8 cellular contexts compared by ENCODE assay signal in genomic region chr6:19804362-19805145, GRCh38. TPM values are rescaled to one million over a fixed set of nuclear protein-coding genes. Genes with fewer than 3 reads are reported as not detected.
A peak's percentile ranks its signal among the peaks of the same experiment; 100 is the strongest.
DNase-seq lines count a peak whose midpoint lies in the region; ATAC-seq and TF ChIP-seq lines count a peak whose summit lies in the region.

No MANE protein-coding gene starts in this region.

- H3K27ac Mint-ChIP-seq in WTC11, result peak overlapping the region; percentile 76

- peaks cover 20% of the 10 kb centered on the region for H3K4me1 Mint-ChIP-seq in WTC11

- intact Hi-C loops in left colon (cut with DNase I, micrococcal nuclease), result no loop called here

- peak overlapping the region; percentile 81 for H3K4me3 Mint-ChIP-seq in WTC11

- TF ChIP-seq CTCF in WTC11 (IDR thresholded peaks at IDR 0.05), result no peak

- POLR2A ChIA-PET in WTC11 (lab: Charles Lee), result interaction anchor here (1.0 to 2.1 kb wide), 3 partner anchors 14 to 33 kb away, joined by 4 to 21 read pairs (median 5); partner anchors contain the start of gene ID4

- peaks cover 27% of the 10 kb centered on the region for H3K27me3 Mint-ChIP-seq in WTC11 (ENCODE audit: low read depth)

- ATAC-seq in GM18519 (IDR thresholded peaks at IDR 0.05; ENCODE audit: low FRiP score, unreplicated experiment), result peak; percentile 95
- ATAC-seq in HG03045 (IDR thresholded peaks at IDR 0.05; ENCODE audit: unreplicated experiment), result peak; percentile 99
- ATAC-seq in WTC11, result peak; percentile 92
- peak; percentile 99 for ATAC-seq in left colon

- DNase-seq in 8988T (peak; percentile 56), NCI-H2081 treated with DMSO at 0.1 percent for 48 hours (lab: John Stamatoyannopoulos, UW) (peak; percentile 73), WTC11 (ENCODE audit: low spot score) (peak; percentile 96), dermis blood vessel endothelial cell (peak; percentile 98), left colon (peak; percentile 91 to 93)
- DNase-seq in stimulated activated CD4-positive, alpha-beta T cell treated with anti-CD3 and anti-CD28 coated beads, Interleukin-15, amount 100 ng/mL, for 48 hours (ENCODE audit: low read depth in 2 of 2), result peak; percentile 63 to 70

- CTCF ChIA-PET in WTC11 (lab: Charles Lee), result interaction anchor here (0.7 to 1.2 kb wide), 5 partner anchors 11 to 780 kb away, joined by 3 to 4 read pairs (median 4); partner anchors contain the start of gene ID4

- peaks cover 3% of the 10 kb centered on the region; the same call in 1 of the 2 replicates for H3K36me3 Mint-ChIP-seq in WTC11

- peaks cover 11% of the 10 kb centered on the region for H3K9me3 Mint-ChIP-seq in WTC11

TF ChIP-seq in WTC11, 78 proteins besides CTCF, POLR2A, EP300 and RAD21 (continues in another document):
- TF ChIP-seq ZNF416 (CRISPR knock-in tag; IDR thresholded peaks at IDR 0.05), result peak; percentile 70; the same call in 1 of the 2 replicates
- peak; percentile 20; the same call in 1 of the 2 replicates for TF ChIP-seq USF2 (CRISPR knock-in tag; IDR thresholded peaks at IDR 0.05)
- TF ChIP-seq ELF4 (CRISPR knock-in tag; IDR thresholded peaks at IDR 0.05; ENCODE audit: low read depth), result no peak
- TF ChIP-seq, protein P1, sequence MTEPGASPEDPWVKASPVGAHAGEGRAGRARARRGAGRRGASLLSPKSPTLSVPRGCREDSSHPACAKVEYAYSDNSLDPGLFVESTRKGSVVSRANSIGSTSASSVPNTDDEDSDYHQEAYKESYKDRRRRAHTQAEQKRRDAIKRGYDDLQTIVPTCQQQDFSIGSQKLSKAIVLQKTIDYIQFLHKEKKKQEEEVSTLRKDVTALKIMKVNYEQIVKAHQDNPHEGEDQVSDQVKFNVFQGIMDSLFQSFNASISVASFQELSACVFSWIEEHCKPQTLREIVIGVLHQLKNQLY (CRISPR knock-in tag; IDR thresholded peaks at IDR 0.05), result 0 out of 2 replicates have a peak, but pooled peaks have one; percentile 61
- TF ChIP-seq, protein P2, sequence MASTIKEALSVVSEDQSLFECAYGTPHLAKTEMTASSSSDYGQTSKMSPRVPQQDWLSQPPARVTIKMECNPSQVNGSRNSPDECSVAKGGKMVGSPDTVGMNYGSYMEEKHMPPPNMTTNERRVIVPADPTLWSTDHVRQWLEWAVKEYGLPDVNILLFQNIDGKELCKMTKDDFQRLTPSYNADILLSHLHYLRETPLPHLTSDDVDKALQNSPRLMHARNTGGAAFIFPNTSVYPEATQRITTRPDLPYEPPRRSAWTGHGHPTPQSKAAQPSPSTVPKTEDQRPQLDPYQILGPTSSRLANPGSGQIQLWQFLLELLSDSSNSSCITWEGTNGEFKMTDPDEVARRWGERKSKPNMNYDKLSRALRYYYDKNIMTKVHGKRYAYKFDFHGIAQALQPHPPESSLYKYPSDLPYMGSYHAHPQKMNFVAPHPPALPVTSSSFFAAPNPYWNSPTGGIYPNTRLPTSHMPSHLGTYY (CRISPR knock-in tag; IDR thresholded peaks at IDR 0.05), result no peak
- no peak for TF ChIP-seq ZMAT4 (CRISPR knock-in tag; IDR thresholded peaks at IDR 0.05)
- TF ChIP-seq, protein P3, sequence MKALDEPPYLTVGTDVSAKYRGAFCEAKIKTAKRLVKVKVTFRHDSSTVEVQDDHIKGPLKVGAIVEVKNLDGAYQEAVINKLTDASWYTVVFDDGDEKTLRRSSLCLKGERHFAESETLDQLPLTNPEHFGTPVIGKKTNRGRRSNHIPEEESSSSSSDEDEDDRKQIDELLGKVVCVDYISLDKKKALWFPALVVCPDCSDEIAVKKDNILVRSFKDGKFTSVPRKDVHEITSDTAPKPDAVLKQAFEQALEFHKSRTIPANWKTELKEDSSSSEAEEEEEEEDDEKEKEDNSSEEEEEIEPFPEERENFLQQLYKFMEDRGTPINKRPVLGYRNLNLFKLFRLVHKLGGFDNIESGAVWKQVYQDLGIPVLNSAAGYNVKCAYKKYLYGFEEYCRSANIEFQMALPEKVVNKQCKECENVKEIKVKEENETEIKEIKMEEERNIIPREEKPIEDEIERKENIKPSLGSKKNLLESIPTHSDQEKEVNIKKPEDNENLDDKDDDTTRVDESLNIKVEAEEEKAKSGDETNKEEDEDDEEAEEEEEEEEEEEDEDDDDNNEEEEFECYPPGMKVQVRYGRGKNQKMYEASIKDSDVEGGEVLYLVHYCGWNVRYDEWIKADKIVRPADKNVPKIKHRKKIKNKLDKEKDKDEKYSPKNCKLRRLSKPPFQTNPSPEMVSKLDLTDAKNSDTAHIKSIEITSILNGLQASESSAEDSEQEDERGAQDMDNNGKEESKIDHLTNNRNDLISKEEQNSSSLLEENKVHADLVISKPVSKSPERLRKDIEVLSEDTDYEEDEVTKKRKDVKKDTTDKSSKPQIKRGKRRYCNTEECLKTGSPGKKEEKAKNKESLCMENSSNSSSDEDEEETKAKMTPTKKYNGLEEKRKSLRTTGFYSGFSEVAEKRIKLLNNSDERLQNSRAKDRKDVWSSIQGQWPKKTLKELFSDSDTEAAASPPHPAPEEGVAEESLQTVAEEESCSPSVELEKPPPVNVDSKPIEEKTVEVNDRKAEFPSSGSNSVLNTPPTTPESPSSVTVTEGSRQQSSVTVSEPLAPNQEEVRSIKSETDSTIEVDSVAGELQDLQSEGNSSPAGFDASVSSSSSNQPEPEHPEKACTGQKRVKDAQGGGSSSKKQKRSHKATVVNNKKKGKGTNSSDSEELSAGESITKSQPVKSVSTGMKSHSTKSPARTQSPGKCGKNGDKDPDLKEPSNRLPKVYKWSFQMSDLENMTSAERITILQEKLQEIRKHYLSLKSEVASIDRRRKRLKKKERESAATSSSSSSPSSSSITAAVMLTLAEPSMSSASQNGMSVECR (CRISPR knock-in tag; IDR thresholded peaks at IDR 0.05; ENCODE audit: borderline replicate concordance), result peak; percentile 87; the same call in 1 of the 2 replicates
- TF ChIP-seq, protein P4, sequence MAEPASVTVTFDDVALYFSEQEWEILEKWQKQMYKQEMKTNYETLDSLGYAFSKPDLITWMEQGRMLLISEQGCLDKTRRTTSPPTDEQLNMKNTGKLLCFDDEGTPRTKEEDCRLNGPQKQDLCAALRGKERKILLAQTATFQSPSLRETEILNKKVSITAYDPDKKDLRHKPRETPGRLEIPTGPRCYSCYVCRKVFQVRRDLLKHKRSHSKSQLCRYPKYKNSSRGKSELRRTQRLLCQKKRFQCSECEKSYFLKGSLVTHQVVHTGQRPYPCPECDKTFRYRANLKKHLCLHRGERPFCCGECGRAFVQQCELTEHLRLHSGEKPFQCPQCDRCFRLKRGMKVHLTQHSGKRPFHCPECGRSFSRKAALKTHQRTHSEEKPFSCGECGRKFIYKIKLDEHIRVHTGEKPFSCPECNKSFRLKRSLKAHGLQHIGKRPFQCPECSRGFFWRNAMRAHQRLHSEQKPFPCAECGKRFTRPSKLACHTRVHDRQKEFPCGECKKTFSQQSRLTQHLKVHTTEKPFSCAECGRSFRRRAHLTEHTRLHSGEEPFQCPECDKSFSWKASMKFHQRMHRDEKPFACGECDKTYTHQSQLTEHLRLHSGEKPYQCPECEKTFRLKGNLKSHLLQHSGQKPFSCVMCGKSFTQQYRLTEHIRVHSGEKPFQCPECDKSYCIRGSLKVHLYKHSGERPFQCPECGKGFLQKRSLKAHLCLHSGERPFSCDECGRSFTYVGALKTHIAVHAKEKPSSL (CRISPR knock-in tag; conservative IDR thresholded peaks at IDR 0.05), result no peak
- peak; percentile 88; the same call in 1 of the 2 replicates for TF ChIP-seq HMGXB4 (CRISPR knock-in tag; IDR thresholded peaks at IDR 0.05)
- no peak for TF ChIP-seq GRHL2 (CRISPR knock-in tag; IDR thresholded peaks at IDR 0.05; ENCODE audit: insufficient replicate concordance, severe bottlenecking)
- no peak for TF ChIP-seq NR2C2 (CRISPR knock-in tag; IDR thresholded peaks at IDR 0.05)
- peak; percentile 32; the same call in 1 of the 2 replicates for TF ChIP-seq SMAD4 (CRISPR knock-in tag; IDR thresholded peaks at IDR 0.05)
- TF ChIP-seq GABPB1 (CRISPR knock-in tag; IDR thresholded peaks at IDR 0.05), result peak; percentile 57; the same call in 1 of the 2 replicates
- no peak for TF ChIP-seq KAT7 (CRISPR knock-in tag; IDR thresholded peaks at IDR 0.05; ENCODE audit: borderline replicate concordance)
- TF ChIP-seq, protein P5, sequence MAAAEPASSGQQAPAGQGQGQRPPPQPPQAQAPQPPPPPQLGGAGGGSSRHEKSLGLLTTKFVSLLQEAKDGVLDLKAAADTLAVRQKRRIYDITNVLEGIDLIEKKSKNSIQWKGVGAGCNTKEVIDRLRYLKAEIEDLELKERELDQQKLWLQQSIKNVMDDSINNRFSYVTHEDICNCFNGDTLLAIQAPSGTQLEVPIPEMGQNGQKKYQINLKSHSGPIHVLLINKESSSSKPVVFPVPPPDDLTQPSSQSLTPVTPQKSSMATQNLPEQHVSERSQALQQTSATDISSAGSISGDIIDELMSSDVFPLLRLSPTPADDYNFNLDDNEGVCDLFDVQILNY (CRISPR knock-in tag; IDR thresholded peaks at IDR 0.05), result peak; percentile 95
- peak; percentile 79 for TF ChIP-seq FOXK1 (CRISPR knock-in tag; IDR thresholded peaks at IDR 0.05)

RNA-seq across cellular contexts. Expression of gene ID4, which starts 32.6 kb away (rescaled TPM):
- 4.5 to 9.3 TPM (median 8.8 TPM) in 3 replicates for total RNA-seq in WTC11 (2021)
- total RNA-seq in dermis blood vessel endothelial cell, result 0.09 and 0.85 TPM in 2 replicates
- total RNA-seq in left colon, result 1 to 10 TPM; 2.8 to 7.1 TPM

Comparison
In these comparisons a context has a peak if more than half of its experiments do, and no peak if none do; other contexts are left out.
1. Peak in every context shown above with its lines: DNase-seq and ATAC-seq.